In the genomic region with DNA sequence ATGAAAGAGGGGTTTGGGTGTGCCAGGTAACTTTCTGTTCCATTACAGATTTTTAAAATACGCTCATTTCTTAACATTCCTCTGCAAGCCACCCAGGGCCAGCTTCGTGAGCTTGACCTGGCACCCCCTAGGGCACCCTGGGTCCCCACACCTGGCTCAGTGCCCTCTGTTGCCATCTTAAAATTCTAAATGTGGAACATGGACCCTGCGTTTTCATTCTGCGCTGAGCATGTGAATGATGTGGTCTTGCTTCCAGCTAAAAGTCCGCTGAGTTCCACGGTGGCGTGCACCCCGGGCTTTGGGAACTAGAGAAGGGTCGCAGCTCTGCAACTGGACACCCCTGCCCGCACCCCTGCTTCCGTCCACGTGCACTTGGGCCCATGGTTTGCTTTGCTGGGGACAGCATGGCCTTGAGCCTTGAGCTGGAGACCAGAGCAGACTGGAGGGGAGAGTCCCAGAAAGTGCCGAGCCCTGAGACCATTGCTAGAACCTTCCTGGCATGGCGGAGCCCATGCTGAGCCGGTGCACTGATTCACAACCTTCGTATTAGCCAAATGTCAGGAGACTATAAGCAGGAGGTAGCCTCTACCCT, we compare ENCODE assay signal across 19 cellular contexts.
"Had no signal": no experiment of that assay in that cellular context is flagged by ENCODE, and none has a peak within 500 bp of the region (broad histone marks: within the 10 kb centered on the region; RNA-seq: fewer than 3 reads in every experiment).

No MANE protein-coding gene starts in this region.

- ATAC-seq: left colon, psoas muscle had no signal

- H3K4me3 Mint-ChIP-seq: dendritic cell treated with granulocyte-macrophage colony-stimulating factor and Interleukin-4, amounts not matched to agents 40 ng/mL and 50 ng/mL, for 4 days; memory B cell; naive B cell; type B pancreatic cell had no signal

- H2AFZ ChIP-seq: hepatocyte had no signal

- H3K4me3 ChIP-seq: esophagus squamous epithelium, hepatocyte, psoas muscle, sigmoid colon, skin epidermis, stomach had no signal

- H3K9me3 ChIP-seq: esophagus squamous epithelium, neutrophil, psoas muscle, sigmoid colon, stomach had no signal

- DNase-seq: cerebellar nuclear complex; esophagus squamous epithelium; foreskin melanocyte; head of caudate nucleus; left colon; naive B cell; psoas muscle; retina; sigmoid colon; stimulated activated CD4-positive, alpha-beta T cell treated with anti-CD3 and anti-CD28 coated beads, Interleukin-12 subunit alpha, Interleukin-12 subunit beta, amount 100 ng/mL, for 4 hours; stimulated activated naive CD4-positive, alpha-beta T cell; stomach; substantia nigra had no signal

- H3K27me3 Mint-ChIP-seq: dendritic cell treated with granulocyte-macrophage colony-stimulating factor and Interleukin-4, amounts not matched to agents 40 ng/mL and 50 ng/mL, for 4 days; memory B cell; naive B cell; type B pancreatic cell had no signal

- H3K27ac Mint-ChIP-seq: dendritic cell treated with granulocyte-macrophage colony-stimulating factor and Interleukin-4, amounts not matched to agents 40 ng/mL and 50 ng/mL, for 4 days; memory B cell; type B pancreatic cell had no signal

- H3K4me1 ChIP-seq: psoas muscle, stomach had no signal

- H3K27me3 ChIP-seq: esophagus squamous epithelium, hepatocyte, neutrophil, sigmoid colon, stomach had no signal

- H3K27ac ChIP-seq: hepatocyte, neutrophil, psoas muscle, stomach had no signal

- H3K9me3 Mint-ChIP-seq: dendritic cell treated with granulocyte-macrophage colony-stimulating factor and Interleukin-4, amounts not matched to agents 40 ng/mL and 50 ng/mL, for 4 days; memory B cell; naive B cell; type B pancreatic cell had no signal

- H3K4me2 ChIP-seq: hepatocyte had no signal

- H3K36me3 Mint-ChIP-seq: type B pancreatic cell had no signal
